In genomic region chr4:183444953-183445543, GRCh38 we compare ENCODE assay signal across 8 cellular contexts. TPM values are rescaled to one million over a fixed set of nuclear protein-coding genes. Genes with fewer than 3 reads are reported as not detected.
A peak's percentile ranks its signal among the peaks of the same experiment; 100 is the strongest.
DNase-seq lines count a peak whose midpoint lies in the region; ATAC-seq lines count a peak whose summit lies in the region.

No MANE protein-coding gene starts in this region.

- H3K27ac Mint-ChIP-seq in CD4-positive, alpha-beta memory T cell: peak overlapping the region; percentile 96 to 99 (median 98)
- peak overlapping the region; percentile 95 to 99 (median 98) for H3K27ac Mint-ChIP-seq in naive thymus-derived CD8-positive, alpha-beta T cell

- H3K27ac ChIP-seq in CD4-positive, alpha-beta memory T cell (ENCODE audit: low read depth, low read length): peak overlapping the region; percentile 96

- peaks cover 28% of the 10 kb centered on the region for H3K36me3 ChIP-seq in CD4-positive, alpha-beta memory T cell (ENCODE audit: insufficient read depth, low read length)

- peaks cover 35 to 69% (median 48%) of the 10 kb centered on the region in 4 donors for H3K4me1 Mint-ChIP-seq in CD4-positive, alpha-beta memory T cell
- peaks cover 17 to 63% (median 57%) of the 10 kb centered on the region in 4 donors for H3K4me1 Mint-ChIP-seq in naive thymus-derived CD8-positive, alpha-beta T cell

- H3K36me3 Mint-ChIP-seq in CD4-positive, alpha-beta memory T cell: peaks cover 36 to 49% of the 10 kb centered on the region in 2 donors
- H3K36me3 Mint-ChIP-seq in naive thymus-derived CD8-positive, alpha-beta T cell: peaks cover 0 to 45% (median 23%) of the 10 kb centered on the region in 3 donors

- H3K4me3 ChIP-seq in CD4-positive, alpha-beta memory T cell (ENCODE audit: low read length in 2 of 2): peak overlapping the region; percentile 77 to 85

- H3K27me3 Mint-ChIP-seq in CD4-positive, alpha-beta memory T cell: no peaks in the 10 kb centered on the region
- H3K27me3 Mint-ChIP-seq in naive thymus-derived CD8-positive, alpha-beta T cell: no peaks in the 10 kb centered on the region

- POLR2A ChIA-PET in CD4-positive, alpha-beta memory T cell (lab: Charles Lee; ENCODE audit: partially characterized antibody): interaction anchor here (1.3 to 6.4 kb wide), 12 partner anchors 8 to 527 kb away, joined by 4 to 130 read pairs (median 13); partner anchors contain the start of genes ING2, RWDD4, TRAPPC11 and WWC2
- POLR2A ChIA-PET in naive thymus-derived CD8-positive, alpha-beta T cell (lab: Charles Lee): interaction anchor here (0.8 to 4.0 kb wide), 20 partner anchors 10 to 1289 kb away, joined by 3 to 77 read pairs (median 6); partner anchors contain the start of genes CENPU, DCTD, ING2 and IRF2

- intact Hi-C loops in CD4-positive, alpha-beta memory T cell (cut with micrococcal nuclease): loop anchor here (1.0 to 10.0 kb wide), 7 partner anchors 15 to 1090 kb away; partner anchors contain the start of genes IRF2, RWDD4 and TRAPPC11

- H3K27me3 ChIP-seq in CD4-positive, alpha-beta memory T cell (ENCODE audit: insufficient read depth, low read length): no peaks in the 10 kb centered on the region

- CTCF ChIA-PET in CD4-positive, alpha-beta memory T cell (lab: Charles Lee; ENCODE audit: partially characterized antibody): interaction anchor here (2.4 to 3.5 kb wide), 3 partner anchors 16 to 60 kb away, joined by 13 to 18 read pairs (median 15); partner anchors contain the start of gene ING2

- no peaks in the 10 kb centered on the region for H3K9me3 ChIP-seq in CD4-positive, alpha-beta memory T cell (ENCODE audit: control insufficient read depth in 1 of 2, low read length in 2 of 2)

- H3K4me1 ChIP-seq in CD4-positive, alpha-beta memory T cell (ENCODE audit: insufficient read depth, low read length): peaks cover 54% of the 10 kb centered on the region

- H3K4me3 Mint-ChIP-seq in CD4-positive, alpha-beta memory T cell: peak overlapping the region; percentile 92 to 99 (median 98)
- peak overlapping the region; percentile 93 to 99 (median 96) for H3K4me3 Mint-ChIP-seq in naive thymus-derived CD8-positive, alpha-beta T cell

- DNase-seq in CD4-positive, alpha-beta memory T cell: no peak
- DNase-seq in SW480 (ENCODE audit: low spot score): peak; percentile 17
- peak in 1 of 10 donors; percentile 41 for DNase-seq in naive thymus-derived CD8-positive, alpha-beta T cell
- no peak for DNase-seq in NCI-H1436 (lab: John Stamatoyannopoulos, UW)
- no peak for DNase-seq in COR-L47 (lab: John Stamatoyannopoulos, UW)

- ATAC-seq in GM18907 (IDR thresholded peaks at IDR 0.05; ENCODE audit: unreplicated experiment) (peak; percentile 33), HG03139 (IDR thresholded peaks at IDR 0.05; ENCODE audit: unreplicated experiment) (peak; percentile 10), esophagus mucosa (peak; percentile 20)
- peak in 1 of 2 donors; percentile 18 for ATAC-seq in naive thymus-derived CD8-positive, alpha-beta T cell

- no peaks in the 10 kb centered on the region for H3K9me3 Mint-ChIP-seq in CD4-positive, alpha-beta memory T cell
- H3K9me3 Mint-ChIP-seq in naive thymus-derived CD8-positive, alpha-beta T cell: no peaks in the 10 kb centered on the region

RNA-seq across cellular contexts. Expression of gene CDKN2AIP, which starts 0.6 kb away (rescaled TPM):
- total RNA-seq in CD4-positive, alpha-beta memory T cell: 10 to 100 TPM; 48.3 to 51.1 TPM
- 10 to 100 TPM; 18.9 to 40.7 TPM for polyA plus RNA-seq in CD4-positive, alpha-beta memory T cell
- 17.8 TPM for total RNA-seq in esophagus mucosa
- 10 to 100 TPM; 69.9 to 78.2 TPM for total RNA-seq in naive thymus-derived CD8-positive, alpha-beta T cell
- polyA plus RNA-seq in naive thymus-derived CD8-positive, alpha-beta T cell: 10 to 100 TPM; 28.2 to 45.4 (median 30.9) TPM

RNA-seq across cellular contexts. Expression of gene ING2, which starts 59.8 kb away (rescaled TPM):
- 1 to 10 TPM; 8.9 to 9.2 TPM for total RNA-seq in CD4-positive, alpha-beta memory T cell
- 10 to 100 TPM; 14.5 to 18.6 TPM for polyA plus RNA-seq in CD4-positive, alpha-beta memory T cell
- total RNA-seq in esophagus mucosa: 13.3 TPM
- total RNA-seq in naive thymus-derived CD8-positive, alpha-beta T cell: 10 to 100 TPM; 10.9 to 11.7 TPM
- polyA plus RNA-seq in naive thymus-derived CD8-positive, alpha-beta T cell: 10 to 100 TPM; 11.4 to 16.1 (median 13.2) TPM
